8 cellular contexts compared by ENCODE assay signal in the genomic region with DNA sequence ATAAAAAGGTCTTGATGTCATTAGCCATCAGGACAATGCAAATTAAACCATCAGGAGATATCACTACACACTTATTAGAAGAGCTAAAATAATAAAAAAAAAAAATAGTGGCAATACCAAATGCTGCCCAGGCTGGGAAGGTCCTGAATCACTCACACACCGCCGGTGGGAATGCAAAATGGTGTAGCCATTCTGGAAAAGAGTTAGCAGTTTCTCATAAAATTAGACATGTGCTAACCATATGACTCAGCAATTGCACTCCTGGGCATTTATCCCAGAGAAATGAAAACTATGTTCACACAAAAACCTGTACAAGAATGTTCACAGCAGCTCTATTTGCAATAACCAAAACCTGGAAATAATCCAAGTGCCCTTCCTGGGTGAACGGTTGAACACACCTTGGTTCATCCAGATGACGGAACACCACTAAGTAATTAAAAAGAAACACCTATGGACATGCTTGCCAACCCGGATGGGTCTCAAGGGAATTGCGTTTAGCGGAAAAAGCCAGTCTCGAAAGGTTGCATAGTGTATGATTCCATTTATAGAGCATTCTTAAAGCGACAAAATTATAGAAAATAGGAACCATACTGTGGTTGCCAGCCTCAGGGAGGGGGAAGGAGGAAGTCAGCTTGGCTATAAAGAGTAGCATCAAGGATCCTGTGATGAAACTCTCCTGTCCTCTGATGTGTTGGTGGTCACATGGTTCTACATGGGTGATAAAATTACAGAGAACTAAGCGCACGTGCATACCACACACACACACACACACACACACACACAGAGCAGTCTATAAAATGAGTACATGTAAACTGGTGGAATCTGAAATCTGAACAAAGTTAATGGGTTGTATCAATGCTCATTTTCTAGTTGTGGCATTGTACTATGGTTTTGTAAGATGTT. TPM values are rescaled to one million over a fixed set of nuclear protein-coding genes. Genes with fewer than 3 reads are reported as not detected.
A peak's percentile ranks its signal among the peaks of the same experiment; 100 is the strongest.
DNase-seq lines count a peak whose midpoint lies in the region; ATAC-seq and TF ChIP-seq lines count a peak whose summit lies in the region.

No MANE protein-coding gene starts in this region.

- H3K27ac ChIP-seq in HEK293 (ENCODE audit: extremely low read depth, low read depth, low read length) (peak overlapping the region; percentile 37; the same call in 1 of the 2 replicates), foreskin keratinocyte (peak overlapping the region; percentile 89)

- H3K36me3 ChIP-seq in HEK293 (ENCODE audit: control insufficient read depth in 2 of 2, insufficient read depth in 1 of 2, low read length in 2 of 2) (peaks cover 0 to 5% of the 10 kb centered on the region in 2 experiments; a peak in 1 of 3 replicates), skeletal muscle satellite cell (ENCODE audit: insufficient read depth, low read length) (no peaks in the 10 kb centered on the region)

- peak; percentile 25 for DNase-seq in NCI-H748 (lab: John Stamatoyannopoulos, UW; ENCODE audit: unreplicated experiment)
- no peak for DNase-seq in NCI-H748 treated with DMSO at 0.1 percent for 48 hours (lab: John Stamatoyannopoulos, UW)
- peak; percentile 48 to 67 for DNase-seq in NCI-H2081 (lab: John Stamatoyannopoulos, UW)
- DNase-seq in activated CD8-positive, alpha-beta T cell treated with anti-CD3 and anti-CD28 coated beads, Interleukin-2, amount 10 ng/mL, durations not matched to agents 7 days and 5 days, result peak; percentile 60
- peak; percentile 99 for DNase-seq in foreskin keratinocyte

- peak; percentile 18 for ATAC-seq in activated CD8-positive, alpha-beta T cell treated with anti-CD3 and anti-CD28 coated beads, Interleukin-2, amount 10 ng/mL, durations not matched to agents 7 days and 5 days
- ATAC-seq in foreskin keratinocyte (peak; percentile 59), GM19455 (IDR thresholded peaks at IDR 0.05; ENCODE audit: unreplicated experiment) (no peak)

- H3K27ac Mint-ChIP-seq in activated CD8-positive, alpha-beta T cell treated with anti-CD3 and anti-CD28 coated beads, Interleukin-2, amount 10 ng/mL, durations not matched to agents 7 days and 5 days, result peak overlapping the region; percentile 82

- H3K9me3 ChIP-seq in HEK293 (ENCODE audit: control insufficient read depth, insufficient read depth, low read depth, low read length) (no peaks in the 10 kb centered on the region), skeletal muscle satellite cell (replicated peaks; ENCODE audit: low read length) (no peaks in the 10 kb centered on the region)

- TF ChIP-seq CTCF in HEK293 (tag by site-specific recombination; IDR thresholded peaks at IDR 0.05), result no peak
- no peak for TF ChIP-seq CTCF in foreskin keratinocyte (conservative IDR thresholded peaks at IDR 0.05)

- H3K27me3 ChIP-seq in foreskin keratinocyte, result no peaks in the 10 kb centered on the region
- H3K27me3 ChIP-seq in skeletal muscle satellite cell (ENCODE audit: control insufficient read depth, insufficient read depth, low read length), result peaks cover 25% of the 10 kb centered on the region

- peak overlapping the region; percentile 57 for H3K4me3 Mint-ChIP-seq in activated CD8-positive, alpha-beta T cell treated with anti-CD3 and anti-CD28 coated beads, Interleukin-2, amount 10 ng/mL, durations not matched to agents 7 days and 5 days

- CTCF ChIA-PET in HEK293 (lab: Yijun Ruan, JAX), result interaction anchor here (0.7 kb wide), 1 partner anchor 12 kb away, joined by 3 read pairs; no protein-coding TSS in a partner anchor
- CTCF ChIA-PET in activated CD8-positive, alpha-beta T cell treated with anti-CD3 and anti-CD28 coated beads, Interleukin-2, amount 10 ng/mL, durations not matched to agents 7 days and 5 days (lab: Charles Lee), result interaction anchor here (0.8 to 1.7 kb wide), 3 partner anchors 20 to 61 kb away, joined by 4 to 5 read pairs (median 4); no protein-coding TSS in a partner anchor

- H3K4me3 ChIP-seq in HEK293 (ENCODE audit: low read depth, low read length) (no peak overlapping the region), skeletal muscle satellite cell (ENCODE audit: low read length) (no peak overlapping the region)

- H3K9me3 Mint-ChIP-seq in activated CD8-positive, alpha-beta T cell treated with anti-CD3 and anti-CD28 coated beads, Interleukin-2, amount 10 ng/mL, durations not matched to agents 7 days and 5 days (ENCODE audit: insufficient read depth), result no peaks in the 10 kb centered on the region

- H3K4me1 ChIP-seq in HEK293 (ENCODE audit: control insufficient read depth, insufficient read depth, low read length), result peaks cover 12% of the 10 kb centered on the region
- H3K4me1 ChIP-seq in foreskin keratinocyte, result peaks cover 37% of the 10 kb centered on the region
- H3K4me1 ChIP-seq in skeletal muscle satellite cell (ENCODE audit: control insufficient read depth, insufficient read depth, low read length), result peaks cover 44% of the 10 kb centered on the region

- peak overlapping the region; percentile 45 for H3K4me2 ChIP-seq in skeletal muscle satellite cell (ENCODE audit: low read length)

- peak overlapping the region; percentile 23 for H3K9ac ChIP-seq in skeletal muscle satellite cell (ENCODE audit: low read depth, low read length)

- peaks cover 60% of the 10 kb centered on the region for H3K36me3 Mint-ChIP-seq in activated CD8-positive, alpha-beta T cell treated with anti-CD3 and anti-CD28 coated beads, Interleukin-2, amount 10 ng/mL, durations not matched to agents 7 days and 5 days (ENCODE audit: low read depth)

- POLR2A ChIA-PET in HEK293 (lab: Yijun Ruan, JAX), result no interaction called here
- POLR2A ChIA-PET in activated CD8-positive, alpha-beta T cell treated with anti-CD3 and anti-CD28 coated beads, Interleukin-2, amount 10 ng/mL, durations not matched to agents 7 days and 5 days (lab: Charles Lee), result interaction anchor here (0.8 kb wide), 1 partner anchor 63 kb away, joined by 3 read pairs; no protein-coding TSS in a partner anchor

- peaks cover 78% of the 10 kb centered on the region for H3K4me1 Mint-ChIP-seq in activated CD8-positive, alpha-beta T cell treated with anti-CD3 and anti-CD28 coated beads, Interleukin-2, amount 10 ng/mL, durations not matched to agents 7 days and 5 days (ENCODE audit: low read depth)

- no peaks in the 10 kb centered on the region for H3K27me3 Mint-ChIP-seq in activated CD8-positive, alpha-beta T cell treated with anti-CD3 and anti-CD28 coated beads, Interleukin-2, amount 10 ng/mL, durations not matched to agents 7 days and 5 days (ENCODE audit: low read depth)

TF ChIP-seq in HEK293, 187 proteins besides CTCF, POLR2A, EP300 and RAD21 (continues in another document):
- TF ChIP-seq ZNF366 (tag by site-specific recombination; conservative IDR thresholded peaks at IDR 0.05) (peak; percentile 37; the same call in 1 of the 2 replicates), KLF9 (tag by site-specific recombination; IDR thresholded peaks at IDR 0.05; ENCODE audit: low read depth) (no peak), ZXDB (tag by site-specific recombination; IDR thresholded peaks at IDR 0.05) (0 out of 2 replicates have a peak, but pooled peaks have one; percentile 17), ZBTB48 (tag by site-specific recombination; IDR thresholded peaks at IDR 0.05) (no peak), ZNF629 (tag by site-specific recombination; IDR thresholded peaks at IDR 0.05) (0 out of 2 replicates have a peak, but pooled peaks have one; percentile 12), ZNF571 (tag by site-specific recombination; IDR thresholded peaks at IDR 0.05) (no peak), ZNF394 (tag by site-specific recombination; IDR thresholded peaks at IDR 0.05; ENCODE audit: borderline replicate concordance) (0 out of 2 replicates have a peak, but pooled peaks have one; percentile 15), BCL11B (tag by site-specific recombination; IDR thresholded peaks at IDR 0.05; ENCODE audit: low read depth) (no peak), ZNF585B (tag by site-specific recombination; IDR thresholded peaks at IDR 0.05) (no peak)
- TF ChIP-seq, protein P1, sequence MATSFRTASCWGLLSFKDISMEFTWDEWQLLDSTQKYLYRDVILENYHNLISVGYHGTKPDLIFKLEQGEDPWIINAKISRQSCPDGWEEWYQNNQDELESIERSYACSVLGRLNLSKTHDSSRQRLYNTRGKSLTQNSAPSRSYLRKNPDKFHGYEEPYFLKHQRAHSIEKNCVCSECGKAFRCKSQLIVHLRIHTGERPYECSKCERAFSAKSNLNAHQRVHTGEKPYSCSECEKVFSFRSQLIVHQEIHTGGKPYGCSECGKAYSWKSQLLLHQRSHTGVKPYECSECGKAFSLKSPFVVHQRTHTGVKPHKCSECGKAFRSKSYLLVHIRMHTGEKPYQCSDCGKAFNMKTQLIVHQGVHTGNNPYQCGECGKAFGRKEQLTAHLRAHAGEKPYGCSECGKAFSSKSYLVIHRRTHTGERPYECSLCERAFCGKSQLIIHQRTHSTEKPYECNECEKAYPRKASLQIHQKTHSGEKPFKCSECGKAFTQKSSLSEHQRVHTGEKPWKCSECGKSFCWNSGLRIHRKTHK (tag by site-specific recombination; IDR thresholded peaks at IDR 0.05), result no peak
- TF ChIP-seq, protein P2, sequence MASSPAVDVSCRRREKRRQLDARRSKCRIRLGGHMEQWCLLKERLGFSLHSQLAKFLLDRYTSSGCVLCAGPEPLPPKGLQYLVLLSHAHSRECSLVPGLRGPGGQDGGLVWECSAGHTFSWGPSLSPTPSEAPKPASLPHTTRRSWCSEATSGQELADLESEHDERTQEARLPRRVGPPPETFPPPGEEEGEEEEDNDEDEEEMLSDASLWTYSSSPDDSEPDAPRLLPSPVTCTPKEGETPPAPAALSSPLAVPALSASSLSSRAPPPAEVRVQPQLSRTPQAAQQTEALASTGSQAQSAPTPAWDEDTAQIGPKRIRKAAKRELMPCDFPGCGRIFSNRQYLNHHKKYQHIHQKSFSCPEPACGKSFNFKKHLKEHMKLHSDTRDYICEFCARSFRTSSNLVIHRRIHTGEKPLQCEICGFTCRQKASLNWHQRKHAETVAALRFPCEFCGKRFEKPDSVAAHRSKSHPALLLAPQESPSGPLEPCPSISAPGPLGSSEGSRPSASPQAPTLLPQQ (tag by site-specific recombination; IDR thresholded peaks at IDR 0.05), result no peak
- TF ChIP-seq, protein P3, sequence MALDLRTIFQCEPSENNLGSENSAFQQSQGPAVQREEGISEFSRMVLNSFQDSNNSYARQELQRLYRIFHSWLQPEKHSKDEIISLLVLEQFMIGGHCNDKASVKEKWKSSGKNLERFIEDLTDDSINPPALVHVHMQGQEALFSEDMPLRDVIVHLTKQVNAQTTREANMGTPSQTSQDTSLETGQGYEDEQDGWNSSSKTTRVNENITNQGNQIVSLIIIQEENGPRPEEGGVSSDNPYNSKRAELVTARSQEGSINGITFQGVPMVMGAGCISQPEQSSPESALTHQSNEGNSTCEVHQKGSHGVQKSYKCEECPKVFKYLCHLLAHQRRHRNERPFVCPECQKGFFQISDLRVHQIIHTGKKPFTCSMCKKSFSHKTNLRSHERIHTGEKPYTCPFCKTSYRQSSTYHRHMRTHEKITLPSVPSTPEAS (tag by site-specific recombination; IDR thresholded peaks at IDR 0.05), result peak; percentile 43; the same call in 1 of the 2 replicates

RNA-seq across cellular contexts. Expression of a gene that starts 4.6 kb away (rescaled TPM):
- total RNA-seq in activated CD8-positive, alpha-beta T cell treated with anti-CD3 and anti-CD28 coated beads, Interleukin-2, amount 10 ng/mL, durations not matched to agents 7 days and 5 days, result 10 to 100 TPM; 86.5 to 87.0 TPM
- 24.7 and 26.6 TPM in 2 replicates for total RNA-seq in foreskin keratinocyte
- 9.3 and 9.5 TPM in 2 replicates for polyA plus RNA-seq in foreskin keratinocyte
- 3.1 and 6.8 TPM in 2 replicates for total RNA-seq in skeletal muscle satellite cell (2012; rRNA removed)
